In genomic region chr22:38700271-38700788, GRCh38 we compare ENCODE assay signal across 8 cellular contexts. TPM values are rescaled to one million over a fixed set of nuclear protein-coding genes. Genes with fewer than 3 reads are reported as not detected.
DNase-seq lines count a peak whose midpoint lies in the region; ATAC-seq and TF ChIP-seq lines count a peak whose summit lies in the region.

No MANE protein-coding gene starts in this region.

- no peaks in the 10 kb centered on the region for H3K9me2 ChIP-seq in MM.1S (replicated peaks; ENCODE audit: insufficient read depth, low read length)

- ATAC-seq in GM18502 (IDR thresholded peaks at IDR 0.05; ENCODE audit: poor library complexity, unreplicated experiment) = peak; percentile 16
- ATAC-seq in GM21576 (IDR thresholded peaks at IDR 0.05; ENCODE audit: unreplicated experiment) = no peak
- ATAC-seq in GM19467 (IDR thresholded peaks at IDR 0.05; ENCODE audit: unreplicated experiment) = no peak

- H3K4me2 ChIP-seq in MM.1S (ENCODE audit: low read depth, low read length) = peak overlapping the region; percentile 80
- H3K4me2 ChIP-seq in smooth muscle cell = peak overlapping the region; percentile 88

- H3F3A ChIP-seq in MM.1S (ENCODE audit: insufficient read depth, low read length) (peaks cover 20% of the 10 kb centered on the region), smooth muscle cell (ENCODE audit: low read depth) (peaks cover 3% of the 10 kb centered on the region)

- no peaks in the 10 kb centered on the region for H3K27me3 ChIP-seq in MM.1S (replicated peaks; ENCODE audit: insufficient read depth, low read length)
- no peaks in the 10 kb centered on the region for H3K27me3 ChIP-seq in smooth muscle cell (ENCODE audit: low read depth)

- no peaks in the 10 kb centered on the region for H3K36me3 ChIP-seq in MM.1S (replicated peaks; ENCODE audit: insufficient read depth, low read length)
- H3K36me3 ChIP-seq in smooth muscle cell (ENCODE audit: low read depth) = no peaks in the 10 kb centered on the region

- H3K27ac ChIP-seq in MM.1S (ENCODE audit: low read length) (peak overlapping the region; percentile 75; the same call in 1 of the 2 replicates), smooth muscle cell (ENCODE audit: low read depth) (peak overlapping the region; percentile 94)

- DNase-seq in 8988T (peak; percentile 32), MM.1S (no peak), astrocyte of the spinal cord (ENCODE audit: low read depth, low spot score) (peak; percentile 33), iPS-NIHi7 (ENCODE audit: extremely low spot score) (peak; percentile 80), smooth muscle cell (lab: John Stamatoyannopoulos, UW; ENCODE audit: unreplicated experiment) (no peak)

- H3K79me2 ChIP-seq in MM.1S (ENCODE audit: low read length) (peaks cover 48% of the 10 kb centered on the region), smooth muscle cell (ENCODE audit: low read depth) (peaks cover 51% of the 10 kb centered on the region)

- H3K9me3 ChIP-seq in MM.1S (replicated peaks; ENCODE audit: insufficient read depth, low read length) = no peaks in the 10 kb centered on the region
- no peaks in the 10 kb centered on the region for H3K9me3 ChIP-seq in smooth muscle cell (replicated peaks; ENCODE audit: low read depth)

- H3K4me3 ChIP-seq in MM.1S (ENCODE audit: low read length) = peak overlapping the region; percentile 93
- H3K4me3 ChIP-seq in astrocyte of the spinal cord (ENCODE audit: low read depth, low read length) = peak overlapping the region; percentile 79
- peak overlapping the region; percentile 96 for H3K4me3 ChIP-seq in smooth muscle cell

- WGBS in smooth muscle cell (ENCODE audit: low lambda C conversion rate) = under 1% methylated on average over 35 of the region's 57 CpGs

- TF ChIP-seq CTCF in MM.1S (IDR thresholded peaks at IDR 0.05; ENCODE audit: low read length) (no peak), astrocyte of the spinal cord (IDR thresholded peaks at IDR 0.05; ENCODE audit: low read depth, low read length) (no peak), smooth muscle cell (IDR thresholded peaks at IDR 0.05; ENCODE audit: borderline replicate concordance, insufficient read depth, poor library complexity, severe bottlenecking) (no peak)

- in situ Hi-C loops in astrocyte of the spinal cord (cut with HindIII; ENCODE audit: low sequenced_read_pairs) = no loop called here

- peak overlapping the region; percentile 98 for H3K9ac ChIP-seq in MM.1S (ENCODE audit: low read length)
- peak overlapping the region; percentile 98 for H3K9ac ChIP-seq in smooth muscle cell (ENCODE audit: low read depth)

- H2AFZ ChIP-seq in MM.1S (ENCODE audit: low read length) (peak overlapping the region; percentile 44; the same call in 1 of the 2 replicates), smooth muscle cell (ENCODE audit: low read depth) (peak overlapping the region; percentile 74)

- H3K4me1 ChIP-seq in MM.1S (ENCODE audit: low read length) = peaks cover 24% of the 10 kb centered on the region
- peaks cover 37% of the 10 kb centered on the region for H3K4me1 ChIP-seq in smooth muscle cell (ENCODE audit: low read depth)

- H4K20me1 ChIP-seq in MM.1S (ENCODE audit: insufficient read depth, low read length) = no peaks in the 10 kb centered on the region
- H4K20me1 ChIP-seq in smooth muscle cell (ENCODE audit: low read depth) = peaks cover 42% of the 10 kb centered on the region

RNA-seq across cellular contexts. Expression of gene JOSD1, which starts 0.4 kb away (rescaled TPM):
- 38.9 and 41.1 TPM in 2 replicates for total RNA-seq in smooth muscle cell
- 6.2 and 12.5 TPM in 2 replicates for polyA plus RNA-seq in smooth muscle cell

RNA-seq across cellular contexts. Expression of gene GTPBP1, which starts 5.4 kb away (rescaled TPM):
- 15.8 and 25.3 TPM in 2 replicates for total RNA-seq in smooth muscle cell
- 23.7 and 24.3 TPM in 2 replicates for polyA plus RNA-seq in smooth muscle cell

RNA-seq across cellular contexts. Expression of gene TOMM22, which starts 18.6 kb away (rescaled TPM):
- 57.5 and 63.3 TPM in 2 replicates for total RNA-seq in smooth muscle cell
- 64.7 and 71.2 TPM in 2 replicates for polyA plus RNA-seq in smooth muscle cell

RNA-seq across cellular contexts. Expression of gene CBY1, which starts 43.9 kb away (rescaled TPM):
- 12.3 and 16.4 TPM in 2 replicates for total RNA-seq in smooth muscle cell
- polyA plus RNA-seq in smooth muscle cell = 50.4 and 52.9 TPM in 2 replicates

RNA-seq across cellular contexts. Expression of gene FAM227A, which starts 44.1 kb away (rescaled TPM):
- total RNA-seq in smooth muscle cell = 4.3 and 4.9 TPM in 2 replicates
- polyA plus RNA-seq in smooth muscle cell = 1.5 and 3.8 TPM in 2 replicates

Comparison
In these comparisons a context has a peak if more than half of its experiments do, and no peak if none do; other contexts are left out.
1. DNase-seq: peak in 8988T (single experiment), astrocyte of the spinal cord (single experiment) and iPS-NIHi7 (single experiment); none in MM.1S (single experiment) and smooth muscle cell (single experiment).
2. Peak in every context shown above with its lines, with median percentiles within 50 percentile points of each other: H3K4me3 ChIP-seq.